In the genomic region with DNA sequence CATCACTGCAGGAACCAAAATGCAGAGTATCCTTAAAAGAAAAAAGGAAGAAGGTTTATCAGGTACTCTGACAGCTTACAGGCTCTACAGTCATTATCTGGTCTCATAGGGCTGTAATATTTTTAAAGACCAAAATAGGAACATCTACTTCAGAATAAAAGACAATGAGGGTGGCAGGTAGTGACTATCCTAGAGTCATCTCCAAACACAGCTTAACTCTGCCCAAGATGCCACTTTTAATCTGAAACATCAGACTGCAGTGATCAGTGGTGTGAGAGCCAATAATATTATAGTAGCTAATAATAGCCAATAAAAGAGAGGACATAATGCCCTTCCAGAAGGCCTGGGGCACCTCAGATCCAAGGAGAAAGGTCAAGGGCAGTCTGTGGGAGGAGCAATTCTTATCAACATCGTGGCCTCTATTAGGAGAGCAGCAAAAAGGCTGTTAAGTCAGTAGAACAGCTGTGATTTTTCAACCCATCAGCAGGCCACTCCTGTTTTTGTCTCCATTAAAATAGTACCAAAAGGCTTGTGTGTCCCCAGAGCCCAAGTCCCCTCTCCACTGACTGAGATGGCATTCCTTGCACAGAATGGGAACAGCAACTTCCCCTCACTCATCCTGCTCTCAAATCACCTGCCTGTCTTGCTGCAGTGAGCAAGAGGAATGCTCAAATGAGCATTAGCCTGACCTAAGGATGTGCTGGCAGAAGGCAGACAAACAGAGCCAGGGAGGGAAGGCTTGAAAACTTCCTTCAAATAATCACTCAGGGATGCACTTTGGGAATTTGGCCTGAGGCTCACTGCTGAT, we compare ENCODE assay signal across 10 cellular contexts. TPM values are rescaled to one million over a fixed set of nuclear protein-coding genes. Genes with fewer than 3 reads are reported as not detected.
DNase-seq lines count a peak whose midpoint lies in the region; ATAC-seq and TF ChIP-seq lines count a peak whose summit lies in the region.
"Had no signal": no experiment of that assay in that cellular context is flagged by ENCODE, and none has a peak within 500 bp of the region (broad histone marks: within the 10 kb centered on the region; RNA-seq: fewer than 3 reads in every experiment).

No MANE protein-coding gene starts in this region.

- no peak overlapping the region for H3K4me3 ChIP-seq in neural progenitor cell
- H3K4me3 ChIP-seq: esophagus muscularis mucosa had no signal

- DNase-seq in ELF-1 (ENCODE audit: low read depth, low spot score) (peak; percentile 39), NCI-H226 (peak; percentile 89), epithelial cell of prostate (ENCODE audit: low read depth, low spot score) (no peak), neural progenitor cell (ENCODE audit: low spot score) (peak; percentile 14), T1000 (lab: John Stamatoyannopoulos, UW) (no peak)
- DNase-seq: NCI-H524; stimulated activated CD4-positive, alpha-beta T cell treated with anti-CD3 and anti-CD28 coated beads, Interleukin-12 subunit alpha, Interleukin-12 subunit beta, amount 100 ng/mL, for 4 hours had no signal

- no peaks in the 10 kb centered on the region for H3K4me1 ChIP-seq in neural progenitor cell

- H3K36me3 Mint-ChIP-seq in neural progenitor cell = peaks cover 8% of the 10 kb centered on the region

- no peak overlapping the region for H3K4me3 Mint-ChIP-seq in neural progenitor cell

- H3K27me3 Mint-ChIP-seq in neural progenitor cell (ENCODE audit: insufficient read depth, low read depth) = no peaks in the 10 kb centered on the region

- no peaks in the 10 kb centered on the region for H3K36me3 ChIP-seq in neural progenitor cell

- H3K27ac Mint-ChIP-seq in neural progenitor cell = peak overlapping the region; percentile 47

- H3K27me3 ChIP-seq in neural progenitor cell = no peaks in the 10 kb centered on the region
- H3K27me3 ChIP-seq: esophagus muscularis mucosa had no signal

- H3K4me1 Mint-ChIP-seq in neural progenitor cell = peaks cover 22% of the 10 kb centered on the region

- peaks cover 5% of the 10 kb centered on the region for H3F3A ChIP-seq in neural progenitor cell (ENCODE audit: low read depth)

- no peaks in the 10 kb centered on the region for H3K79me2 ChIP-seq in neural progenitor cell (ENCODE audit: low read depth)

- ATAC-seq in HG03571 (IDR thresholded peaks at IDR 0.05; ENCODE audit: unreplicated experiment) (no peak), GM21390 (IDR thresholded peaks at IDR 0.05; ENCODE audit: unreplicated experiment) (no peak)

- no peaks in the 10 kb centered on the region for H4K20me1 ChIP-seq in neural progenitor cell (ENCODE audit: low read depth)

- H3K4me2 ChIP-seq in neural progenitor cell = no peak overlapping the region

- TF ChIP-seq CTCF in neural progenitor cell (IDR thresholded peaks at IDR 0.05) = no peak

- no peak overlapping the region for H3K9ac ChIP-seq in neural progenitor cell

- no peaks in the 10 kb centered on the region for H3K9me3 Mint-ChIP-seq in neural progenitor cell

- peak overlapping the region; percentile 88 for H3K27ac ChIP-seq in epithelial cell of prostate
- no peak overlapping the region for H3K27ac ChIP-seq in neural progenitor cell
- H3K27ac ChIP-seq: esophagus muscularis mucosa had no signal

- H2AFZ ChIP-seq in neural progenitor cell (replicated peaks) = no peak overlapping the region

- H3K9me3 ChIP-seq in neural progenitor cell (ENCODE audit: low read depth) = no peaks in the 10 kb centered on the region
- H3K9me3 ChIP-seq: esophagus muscularis mucosa had no signal

RNA-seq across cellular contexts. Expression of gene SPOCK2, which starts 20.7 kb away (rescaled TPM):
- total RNA-seq in neural progenitor cell (ENCODE audit: low replicate concordance) = 1.9 and 3.2 TPM in 2 replicates

Comparison
In these comparisons a context has a peak if more than half of its experiments do, and no peak if none do; other contexts are left out.
1. DNase-seq: peak in ELF-1 (single experiment), NCI-H226 (single experiment) and neural progenitor cell (single experiment); none in epithelial cell of prostate (single experiment) and T1000 (single experiment).